In genomic region chr22:21857501-21857914, GRCh38 we compare ENCODE assay signal across 12 cellular contexts. TPM values are rescaled to one million over a fixed set of nuclear protein-coding genes. Genes with fewer than 3 reads are reported as not detected.
DNase-seq lines count a peak whose midpoint lies in the region; ATAC-seq and TF ChIP-seq lines count a peak whose summit lies in the region.
"Had no signal": no experiment of that assay in that cellular context is flagged by ENCODE, and none has a peak within 500 bp of the region (broad histone marks: within the 10 kb centered on the region; RNA-seq: fewer than 3 reads in every experiment).

No MANE protein-coding gene starts in this region.

- H3K9me3 ChIP-seq in T-helper 17 cell (ENCODE audit: control insufficient read depth, low read length, poor library complexity, severe bottlenecking) (no peaks in the 10 kb centered on the region), muscle layer of colon (ENCODE audit: low read length) (no peaks in the 10 kb centered on the region)

- ATAC-seq in GM21723 (IDR thresholded peaks at IDR 0.05; ENCODE audit: unreplicated experiment) = peak; percentile 62
- peak; percentile 45 for ATAC-seq in T-helper 17 cell
- ATAC-seq in HG03280 (IDR thresholded peaks at IDR 0.05; ENCODE audit: unreplicated experiment) = no peak
- no peak for ATAC-seq in SK-N-SH treated with all-trans-retinoic acid at 6 μM for 48 hours

- H3K27me3 Mint-ChIP-seq in T-helper 17 cell = no peaks in the 10 kb centered on the region
- H3K27me3 Mint-ChIP-seq: activated CD4-positive, alpha-beta T cell treated with anti-CD3 and anti-CD28 coated beads, Interleukin-2, amount 10 ng/mL, durations not matched to agents 7 days and 5 days had no signal

- no peaks in the 10 kb centered on the region for H3K27me3 ChIP-seq in muscle layer of colon (ENCODE audit: control insufficient read depth in 1 of 2, insufficient read depth in 2 of 2, low read length in 2 of 2)

- peaks cover 55% of the 10 kb centered on the region for H3K4me1 ChIP-seq in muscle layer of colon (ENCODE audit: insufficient read depth, low read length)

- DNase-seq in COLO668 (lab: John Stamatoyannopoulos, UW; ENCODE audit: unreplicated experiment) = peak; percentile 9
- no peak for DNase-seq in T-helper 17 cell
- DNase-seq in SHP77 (lab: John Stamatoyannopoulos, UW) = no peak
- no peak for DNase-seq in COR-L47 (lab: John Stamatoyannopoulos, UW)
- DNase-seq: activated CD4-positive, alpha-beta T cell treated with anti-CD3 and anti-CD28 coated beads, Interleukin-2, amount 10 ng/mL, durations not matched to agents 7 days and 5 days; left ventricle myocardium superior; NCI-H2107; SHP77 treated with DMSO at 0.1 percent for 48 hours had no signal

- H3K27ac ChIP-seq in muscle layer of colon (ENCODE audit: low read depth, low read length) = peak overlapping the region; percentile 49

- H3K36me3 Mint-ChIP-seq in T-helper 17 cell (ENCODE audit: low read depth) = peaks cover 2% of the 10 kb centered on the region

- H3K4me3 ChIP-seq in muscle layer of colon (ENCODE audit: low read depth in 1 of 2, low read length in 2 of 2) = no peak overlapping the region

- peaks cover 63% of the 10 kb centered on the region for H3K4me1 Mint-ChIP-seq in T-helper 17 cell

- H3K27ac Mint-ChIP-seq in T-helper 17 cell = peak overlapping the region; percentile 43

- no peak overlapping the region for H3K9ac ChIP-seq in muscle layer of colon (ENCODE audit: low read length)

- no peaks in the 10 kb centered on the region for H3K36me3 ChIP-seq in muscle layer of colon (ENCODE audit: insufficient read depth, low read length)

- H3K4me3 Mint-ChIP-seq in T-helper 17 cell = peak overlapping the region; percentile 31
- H3K4me3 Mint-ChIP-seq: activated CD4-positive, alpha-beta T cell treated with anti-CD3 and anti-CD28 coated beads, Interleukin-2, amount 10 ng/mL, durations not matched to agents 7 days and 5 days had no signal

TF ChIP-seq in SK-N-SH treated with all-trans-retinoic acid at 6 μM for 48 hours, 23 proteins besides CTCF, POLR2A, EP300 and RAD21:
- TF ChIP-seq ZC3H10 (CRISPR knock-in tag; IDR thresholded peaks at IDR 0.05) (no peak), TCF4 (CRISPR knock-in tag; IDR thresholded peaks at IDR 0.05; ENCODE audit: borderline replicate concordance) (no peak), ISL1 (CRISPR knock-in tag; IDR thresholded peaks at IDR 0.05) (no peak), ZNF8 (CRISPR knock-in tag; IDR thresholded peaks at IDR 0.05) (no peak), ZNF565 (CRISPR knock-in tag; conservative IDR thresholded peaks at IDR 0.05; ENCODE audit: low read depth) (no peak), GLIS3 (CRISPR knock-in tag; IDR thresholded peaks at IDR 0.05) (no peak), POU6F1 (CRISPR knock-in tag; IDR thresholded peaks at IDR 0.05; ENCODE audit: borderline replicate concordance, low read depth) (no peak), ZNF70 (CRISPR knock-in tag; IDR thresholded peaks at IDR 0.05) (no peak), ARNTL (CRISPR knock-in tag; IDR thresholded peaks at IDR 0.05; ENCODE audit: borderline replicate concordance, low read depth) (no peak), PPARA (CRISPR knock-in tag; IDR thresholded peaks at IDR 0.05; ENCODE audit: borderline replicate concordance) (no peak), PATZ1 (CRISPR knock-in tag; IDR thresholded peaks at IDR 0.05; ENCODE audit: borderline replicate concordance) (no peak), TSHZ2 (CRISPR knock-in tag; IDR thresholded peaks at IDR 0.05) (no peak), RARB (CRISPR knock-in tag; IDR thresholded peaks at IDR 0.05) (no peak), ZFP3 (CRISPR knock-in tag; IDR thresholded peaks at IDR 0.05) (no peak), BACH2 (CRISPR knock-in tag; IDR thresholded peaks at IDR 0.05; ENCODE audit: borderline replicate concordance) (no peak), ESRRG (CRISPR knock-in tag; IDR thresholded peaks at IDR 0.05) (no peak), CSDC2 (CRISPR knock-in tag; IDR thresholded peaks at IDR 0.05) (no peak), ZFP30 (CRISPR knock-in tag; IDR thresholded peaks at IDR 0.05) (no peak)
- TF ChIP-seq, protein P1, sequence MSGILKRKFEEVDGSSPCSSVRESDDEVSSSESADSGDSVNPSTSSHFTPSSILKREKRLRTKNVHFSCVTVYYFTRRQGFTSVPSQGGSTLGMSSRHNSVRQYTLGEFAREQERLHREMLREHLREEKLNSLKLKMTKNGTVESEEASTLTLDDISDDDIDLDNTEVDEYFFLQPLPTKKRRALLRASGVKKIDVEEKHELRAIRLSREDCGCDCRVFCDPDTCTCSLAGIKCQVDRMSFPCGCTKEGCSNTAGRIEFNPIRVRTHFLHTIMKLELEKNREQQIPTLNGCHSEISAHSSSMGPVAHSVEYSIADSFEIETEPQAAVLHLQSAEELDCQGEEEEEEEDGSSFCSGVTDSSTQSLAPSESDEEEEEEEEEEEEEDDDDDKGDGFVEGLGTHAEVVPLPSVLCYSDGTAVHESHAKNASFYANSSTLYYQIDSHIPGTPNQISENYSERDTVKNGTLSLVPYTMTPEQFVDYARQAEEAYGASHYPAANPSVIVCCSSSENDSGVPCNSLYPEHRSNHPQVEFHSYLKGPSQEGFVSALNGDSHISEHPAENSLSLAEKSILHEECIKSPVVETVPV (CRISPR knock-in tag; IDR thresholded peaks at IDR 0.05) = no peak
- TF ChIP-seq, protein P2, sequence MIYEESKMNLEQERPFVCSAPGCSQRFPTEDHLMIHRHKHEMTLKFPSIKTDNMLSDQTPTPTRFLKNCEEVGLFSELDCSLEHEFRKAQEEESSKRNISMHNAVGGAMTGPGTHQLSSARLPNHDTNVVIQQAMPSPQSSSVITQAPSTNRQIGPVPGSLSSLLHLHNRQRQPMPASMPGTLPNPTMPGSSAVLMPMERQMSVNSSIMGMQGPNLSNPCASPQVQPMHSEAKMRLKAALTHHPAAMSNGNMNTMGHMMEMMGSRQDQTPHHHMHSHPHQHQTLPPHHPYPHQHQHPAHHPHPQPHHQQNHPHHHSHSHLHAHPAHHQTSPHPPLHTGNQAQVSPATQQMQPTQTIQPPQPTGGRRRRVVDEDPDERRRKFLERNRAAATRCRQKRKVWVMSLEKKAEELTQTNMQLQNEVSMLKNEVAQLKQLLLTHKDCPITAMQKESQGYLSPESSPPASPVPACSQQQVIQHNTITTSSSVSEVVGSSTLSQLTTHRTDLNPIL (CRISPR knock-in tag; IDR thresholded peaks at IDR 0.05; ENCODE audit: low read depth) = no peak
TF ChIP-seq in SK-N-SH treated with all-trans-retinoic acid at 6 μM for 48 hours: peak in this region for 0.

RNA-seq across cellular contexts. Expression of gene MAPK1, which starts 9.9 kb away (rescaled TPM):
- total RNA-seq in T-helper 17 cell = 10 to 100 TPM; 74.2 to 84.6 TPM

Comparison
In these comparisons a context has a peak if more than half of its experiments do, and no peak if none do; other contexts are left out.
1. ATAC-seq: peak in GM21723 (single experiment) and T-helper 17 cell (single experiment); none in HG03280 (single experiment) and SK-N-SH treated with all-trans-retinoic acid at 6 μM for 48 hours (single experiment).